Comparison of ENCODE assay signal across 21 cellular contexts in genomic region chr6:53696351-53696750, GRCh38. TPM values are rescaled to one million over a fixed set of nuclear protein-coding genes. Genes with fewer than 3 reads are reported as not detected.
"Had no signal": no experiment of that assay in that cellular context is flagged by ENCODE, and none has a peak within 500 bp of the region (broad histone marks: within the 10 kb centered on the region; RNA-seq: fewer than 3 reads in every experiment).

No MANE protein-coding gene starts in this region.

- H3K4me2 ChIP-seq: SK-N-SH had no signal

- H3K9me2 ChIP-seq: SK-N-SH had no signal

- H3K4me3 ChIP-seq: MG63 had no signal

- H3K27ac ChIP-seq: RWPE1 had no signal

- DNase-seq: IMR-90, Karpas-422, KG1, MG63, NCI-H1092 treated with DMSO at 0.1 percent for 48 hours, NCI-H1436, NCI-H1694 treated with DMSO at 0.1 percent for 48 hours, NCI-H1930, NCI-H2081, NCI-H2107, NCI-H2171 treated with DMSO at 0.1 percent for 48 hours, NCI-H345, NCI-H446 treated with DMSO at 0.1 percent for 48 hours, NCI-H524 treated with DMSO at 0.1 percent for 48 hours, NCI-H69, NCI-H774, SHP77, SK-N-SH, SW 1271, T-cell had no signal

- H3K36me3 ChIP-seq: MG63 had no signal

- H3K27me3 ChIP-seq: MG63 had no signal

- H3K9me3 ChIP-seq: MG63, SK-N-SH had no signal

RNA-seq across cellular contexts. Expression of gene KLHL31, which starts 30.8 kb away (rescaled TPM):
- total RNA-seq: IMR-90 had no signal
- polyA plus RNA-seq: SK-N-SH had no signal
